In genomic region chr7:129664029-129665012, GRCh38 we compare ENCODE assay signal across 8 cellular contexts. TPM values are rescaled to one million over a fixed set of nuclear protein-coding genes. Genes with fewer than 3 reads are reported as not detected.
DNase-seq lines count a peak whose midpoint lies in the region; ATAC-seq, FAIRE-seq and TF ChIP-seq lines count a peak whose summit lies in the region.

No MANE protein-coding gene starts in this region.

- no peak overlapping the region for H3K27ac ChIP-seq in heart left ventricle
- H3K27ac ChIP-seq in spleen: no peak overlapping the region

- TF ChIP-seq POLR2A in heart left ventricle (IDR thresholded peaks at IDR 0.05): no peak
- TF ChIP-seq POLR2A in spleen (IDR thresholded peaks at IDR 0.05): no peak

- H3K4me3 ChIP-seq in heart left ventricle: no peak overlapping the region
- H3K4me3 ChIP-seq in spleen: no peak overlapping the region

- peaks cover 0 to 14% (median 5%) of the 10 kb centered on the region in 12 donors for H3K9me3 ChIP-seq in heart left ventricle
- H3K9me3 ChIP-seq in spleen: peaks cover 4 to 30% (median 20%) of the 10 kb centered on the region in 8 donors

- H3K27me3 ChIP-seq in heart left ventricle (no peaks in the 10 kb centered on the region), spleen (replicated peaks in 1 of 7) (no peaks in the 10 kb centered on the region)

- ATAC-seq in heart left ventricle: peak in 2 of 4 donors; percentile 36 to 45
- ATAC-seq in Right ventricle myocardium superior (ENCODE audit: poor library complexity): no peak
- no peak for ATAC-seq in GM19455 (IDR thresholded peaks at IDR 0.05; ENCODE audit: unreplicated experiment)

- no peak for FAIRE-seq in frontal cortex (lab: Jason Lieb, UNC)

- WGBS in heart left ventricle, 4 donors: 61 to 77% (median 71%) methylated on average over 5 of the region's 5 CpGs
- whole genome bisulfite sequencing in spleen, 5 donors: 66 to 84% (median 80%) methylated on average over 5 of the region's 5 CpGs

- H3K36me3 ChIP-seq in heart left ventricle (peaks cover 0 to 31% (median 12%) of the 10 kb centered on the region in 9 donors), spleen (peaks cover 0 to 56% (median 29%) of the 10 kb centered on the region in 6 donors)

- intact Hi-C loops in heart left ventricle (cut with DNase I): loop anchor here (1.0 to 10.0 kb wide), 7 partner anchors 158 to 350 kb away; no protein-coding TSS in a partner anchor
- intact Hi-C loops in Right ventricle myocardium superior (cut with DNase I): loop anchor here (10.0 kb wide), 2 partner anchors 160 to 350 kb away; no protein-coding TSS in a partner anchor
- intact Hi-C loops in spleen (cut with DNase I; ENCODE audit: low total_unique reads): loop anchor here (10.0 kb wide), 1 partner anchor 160 kb away; no protein-coding TSS in a partner anchor

- peaks cover 0 to 6% (median 0%) of the 10 kb centered on the region in 12 donors for H3K4me1 ChIP-seq in heart left ventricle
- H3K4me1 ChIP-seq in spleen: peaks cover 0 to 20% (median 3%) of the 10 kb centered on the region in 6 donors

- DNase-seq in heart left ventricle: no peak
- no peak for DNase-seq in Right ventricle myocardium superior
- peak; percentile 45 for DNase-seq in NCI-H1417 treated with DMSO at 0.1 percent for 48 hours (lab: John Stamatoyannopoulos, UW)
- DNase-seq in SW480 (ENCODE audit: low spot score): peak; percentile 79
- peak; percentile 56 for DNase-seq in frontal cortex (ENCODE audit: low spot score in 2 of 2)
- no peak for DNase-seq in spleen
- no peak for DNase-seq in activated CD8-positive, alpha-beta memory T cell treated with anti-CD3 and anti-CD28 coated beads for 24 hours

- TF ChIP-seq CTCF in heart left ventricle (IDR thresholded peaks at IDR 0.05) (peak in 11 of 12 donors; percentile 16 to 58 (median 46)), spleen (IDR thresholded peaks at IDR 0.05 in 8 of 11, conservative IDR thresholded peaks at IDR 0.05 in 3 of 11) (peak in 7 of 11 experiments; percentile 18 to 51 (median 35))

RNA-seq across cellular contexts. Expression of gene NRF1, which starts 52.8 kb away (rescaled TPM):
- total RNA-seq in heart left ventricle (10 to 100 TPM in 8 of 9 donors, 1 to 10 TPM in 1; 7.8 to 20.7 (median 13.5) TPM), Right ventricle myocardium superior (9.0 TPM), frontal cortex (19.2 TPM), spleen (10 to 100 TPM; 14.7 to 27.9 (median 25.4) TPM)
- polyA plus RNA-seq in heart left ventricle (1 to 10 TPM; 6.2 to 6.3 TPM), spleen (10 to 100 TPM in 1 of 3 donors, 1 to 10 TPM in 2; 6.7 to 11.6 (median 8.8) TPM)

Comparison
In these comparisons a context has a peak if more than half of its experiments do, and no peak if none do; other contexts are left out.
1. DNase-seq: peak in NCI-H1417 treated with DMSO at 0.1 percent for 48 hours (single experiment), SW480 (single experiment) and frontal cortex (2 of 2); none in heart left ventricle (0 of 5), Right ventricle myocardium superior (single experiment), spleen (single experiment) and activated CD8-positive, alpha-beta memory T cell treated with anti-CD3 and anti-CD28 coated beads for 24 hours (single experiment).